ENCODE assay signal across 10 cellular contexts in genomic region chr2:96409543-96410184, GRCh38.
DNase-seq lines count a peak whose midpoint lies in the region; ATAC-seq and TF ChIP-seq lines count a peak whose summit lies in the region.
"Had no signal": no experiment of that assay in that cellular context is flagged by ENCODE, and none has a peak within 500 bp of the region (broad histone marks: within the 10 kb centered on the region; RNA-seq: fewer than 3 reads in every experiment).

No MANE protein-coding gene starts in this region.

- no TSS peak for BruUV-seq in OCI-LY7 (replicated peaks; lab: Mats Ljungman, UMichigan)

- H3K36me3 ChIP-seq in OCI-LY7 (ENCODE audit: insufficient read depth, low read length) = no peaks in the 10 kb centered on the region

- POLR2A ChIA-PET in OCI-LY7 (lab: Charles Lee) = interaction anchor here (0.7 to 1.0 kb wide), 2 partner anchors 18 to 132 kb away, joined by 3 read pairs; no protein-coding TSS in a partner anchor

- no peak overlapping the region for H3K27ac ChIP-seq in OCI-LY7 (ENCODE audit: low read depth, low read length, poor library complexity, severe bottlenecking)

- no peaks in the 10 kb centered on the region for H3K79me2 ChIP-seq in OCI-LY7 (ENCODE audit: insufficient read depth, low read depth, low read length)

- intact Hi-C loops in OCI-LY7 (cut with micrococcal nuclease; ENCODE audit: unreplicated experiment) = no loop called here

- DNase-seq in NCI-H524 (lab: John Stamatoyannopoulos, UW) (peak; percentile 39 to 72), NCI-H524 treated with DMSO at 0.1 percent for 48 hours (lab: John Stamatoyannopoulos, UW) (no peak), OCI-LY7 (ENCODE audit: low spot score) (no peak), fibroblast of pulmonary artery (ENCODE audit: low read depth) (peak; percentile 46), retina (peak; percentile 78), ACHN (no peak)

- H2AFZ ChIP-seq in OCI-LY7 (ENCODE audit: low read length) = no peak overlapping the region

- H4K20me1 ChIP-seq in OCI-LY7 (ENCODE audit: insufficient read depth, low read length) = no peaks in the 10 kb centered on the region

- ATAC-seq in HG03565 (IDR thresholded peaks at IDR 0.05; ENCODE audit: unreplicated experiment) (no peak), GM21367 (IDR thresholded peaks at IDR 0.05; ENCODE audit: unreplicated experiment) (no peak)
- ATAC-seq: activated naive CD4-positive, alpha-beta T cell treated with anti-CD3 and anti-CD28 coated beads, Interleukin-2, amount 50 U/mL, for 72 hours had no signal

- no peaks in the 10 kb centered on the region for H3K9me3 ChIP-seq in OCI-LY7 (ENCODE audit: low read length)
- H3K9me3 ChIP-seq: A549 had no signal

- 0 out of 2 replicates have a peak, but pooled peaks have one; percentile 9 for TF ChIP-seq CTCF in OCI-LY7 (conservative IDR thresholded peaks at IDR 0.05; ENCODE audit: low read length)
- TF ChIP-seq CTCF in fibroblast of pulmonary artery (IDR thresholded peaks at IDR 0.05; ENCODE audit: low read length, missing control alignments) = no peak

- no peak overlapping the region for H3K4me3 ChIP-seq in OCI-LY7 (ENCODE audit: low read depth, low read length, poor library complexity, severe bottlenecking)
- H3K4me3 ChIP-seq in fibroblast of pulmonary artery (replicated peaks; ENCODE audit: low read depth, low read length) = no peak overlapping the region
- H3K4me3 ChIP-seq: A549 had no signal

- no peaks in the 10 kb centered on the region for H3K9me2 ChIP-seq in OCI-LY7 (ENCODE audit: insufficient read depth, low read length)

- CTCF ChIA-PET in OCI-LY7 (lab: Charles Lee; ENCODE audit: unreplicated experiment) = no interaction called here

- no peak overlapping the region for H3K4me2 ChIP-seq in OCI-LY7 (ENCODE audit: low read length)
- H3K4me2 ChIP-seq: A549 had no signal

- in situ Hi-C loops in ACHN (cut with HindIII; ENCODE audit: low pct_ligation_motif_present, low pct_unique_long_range_greater_than_20kb, low sequenced_read_pairs) = loop anchor here (10.0 kb wide), 1 partner anchor 105 kb away; no protein-coding TSS in a partner anchor

- peaks cover 4% of the 10 kb centered on the region for H3K4me1 ChIP-seq in OCI-LY7 (ENCODE audit: insufficient read depth, low read length, poor library complexity, severe bottlenecking)

Comparison
In these comparisons a context has a peak if more than half of its experiments do, and no peak if none do; other contexts are left out.
1. DNase-seq: peak in NCI-H524 (2 of 2), fibroblast of pulmonary artery (single experiment) and retina (single experiment); none in NCI-H524 treated with DMSO at 0.1 percent for 48 hours (single experiment), OCI-LY7 (single experiment) and ACHN (single experiment).